In the genomic region with DNA sequence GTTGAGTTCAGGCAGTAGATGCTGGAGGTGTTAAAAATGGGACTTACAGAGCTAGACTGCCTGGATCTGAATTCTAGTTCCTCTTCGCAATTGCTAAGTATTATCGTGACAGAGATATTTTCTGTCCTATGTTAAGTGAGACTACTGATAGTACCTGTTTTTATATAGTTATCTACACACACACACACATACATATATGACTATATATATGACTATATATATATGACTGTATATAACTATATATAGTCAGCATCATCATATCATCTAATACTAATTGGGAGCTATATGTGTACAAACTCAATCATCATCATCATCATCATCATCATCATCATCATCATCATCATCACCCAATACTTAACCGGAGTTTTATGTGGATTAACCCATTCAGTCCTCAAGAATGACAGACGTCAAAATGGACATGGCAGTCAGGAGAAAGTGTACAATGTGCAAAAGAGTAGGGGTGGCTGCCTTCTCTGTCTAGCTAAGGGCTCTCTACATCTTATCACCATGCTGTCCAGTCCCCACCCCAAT, we compare ENCODE assay signal across 32 cellular contexts. TPM values are rescaled to one million over a fixed set of nuclear protein-coding genes. Genes with fewer than 3 reads are reported as not detected.
DNase-seq lines count a peak whose midpoint lies in the region; ATAC-seq, FAIRE-seq and TF ChIP-seq lines count a peak whose summit lies in the region.
"Had no signal": no experiment of that assay in that cellular context is flagged by ENCODE, and none has a peak within 500 bp of the region (broad histone marks: within the 10 kb centered on the region; RNA-seq: fewer than 3 reads in every experiment).

No MANE protein-coding gene starts in this region.

- DNase-seq in activated naive CD4-positive, alpha-beta T cell treated with anti-CD3 and anti-CD28 coated beads for 36 hours: no peak
- no peak for DNase-seq in RWPE2 (ENCODE audit: low spot score)
- no peak for DNase-seq in NCI-H748 treated with DMSO at 0.1 percent for 48 hours (lab: John Stamatoyannopoulos, UW)
- no peak for DNase-seq in iPS-NIHi11 (ENCODE audit: low spot score)
- DNase-seq in HTR-8/SVneo (ENCODE audit: insufficient read length, low spot score): no peak
- DNase-seq: activated CD4-positive, alpha-beta T cell treated with anti-CD3 and anti-CD28 coated beads for 4 hours; activated naive CD4-positive, alpha-beta T cell treated with anti-CD3 and anti-CD28 coated beads, Interleukin-2, amount 10 ng/mL, durations not matched to agents 7 days and 5 days; activated T-cell treated with anti-CD3 and anti-CD28 coated beads, Interleukin-2, amount 50 U/mL, for 4 hours; Caco-2; cortex of kidney; DMS79; effector memory CD8-positive, alpha-beta T cell; GF-D8; HCEC 1CT; naive B cell; NCI-H1436 treated with DMSO at 0.1 percent for 48 hours; NCI-H2107; NCI-H446; RPMI8226; stimulated activated CD4-positive, alpha-beta T cell treated with anti-CD3 and anti-CD28 coated beads, Interleukin-1b, Interleukin-23, amount 100 ng/mL, for 48 hours; stimulated activated CD8-positive, alpha-beta memory T cell treated with anti-CD3 and anti-CD28 coated beads, Interleukin-4, amount 100 ng/mL, for 48 hours; T-helper 1 cell; transverse colon had no signal

- WGBS in gastroesophageal sphincter (ENCODE audit: low coverage in 1 of 2), 2 donors: 77 to 81% methylated on average over 4 of the region's 4 CpGs

- TF ChIP-seq CTCF in RWPE2 (IDR thresholded peaks at IDR 0.05; ENCODE audit: poor library complexity, severe bottlenecking): no peak
- no peak for TF ChIP-seq CTCF in gastroesophageal sphincter (IDR thresholded peaks at IDR 0.05)

- H3K27me3 Mint-ChIP-seq in activated naive CD4-positive, alpha-beta T cell treated with anti-CD3 and anti-CD28 coated beads, Interleukin-2, amount 50 U/mL, for 24 hours: no peaks in the 10 kb centered on the region
- no peaks in the 10 kb centered on the region for H3K27me3 Mint-ChIP-seq in activated naive CD4-positive, alpha-beta T cell treated with anti-CD3 and anti-CD28 coated beads for 36 hours (ENCODE audit: low read depth)
- H3K27me3 Mint-ChIP-seq: activated naive CD4-positive, alpha-beta T cell treated with anti-CD3 and anti-CD28 coated beads, Interleukin-2, amount 10 ng/mL, durations not matched to agents 7 days and 5 days; effector memory CD8-positive, alpha-beta T cell; naive B cell had no signal

- H3K9me3 ChIP-seq in RWPE2 (ENCODE audit: severe bottlenecking): peaks cover 2% of the 10 kb centered on the region
- H3K9me3 ChIP-seq in gastroesophageal sphincter: no peaks in the 10 kb centered on the region
- H3K9me3 ChIP-seq: A549, transverse colon had no signal

- peaks cover 55% of the 10 kb centered on the region for H3K36me3 ChIP-seq in RWPE2 (ENCODE audit: low read depth)
- peaks cover 3 to 29% of the 10 kb centered on the region in 2 donors for H3K36me3 ChIP-seq in gastroesophageal sphincter
- peaks cover 6% of the 10 kb centered on the region for H3K36me3 ChIP-seq in rectal smooth muscle tissue (ENCODE audit: control insufficient read depth, insufficient read depth, low read length)

- no peaks in the 10 kb centered on the region for H3K27me3 ChIP-seq in RWPE2 (ENCODE audit: insufficient read depth, poor library complexity, severe bottlenecking)
- H3K27me3 ChIP-seq in gastroesophageal sphincter: no peaks in the 10 kb centered on the region
- H3K27me3 ChIP-seq in rectal smooth muscle tissue (ENCODE audit: control insufficient read depth, insufficient read depth, low read length): no peaks in the 10 kb centered on the region
- H3K27me3 ChIP-seq: foreskin keratinocyte, transverse colon had no signal

- no peak for FAIRE-seq in HTR-8/SVneo (lab: Jason Lieb, UNC)
- FAIRE-seq: A549, bronchial epithelial cell, TTC549 had no signal

- no peak for ATAC-seq in RWPE2 (ENCODE audit: low read depth)
- no peak for ATAC-seq in gastroesophageal sphincter
- ATAC-seq: A549, foreskin keratinocyte had no signal

- peaks cover 12% of the 10 kb centered on the region for H3K36me3 Mint-ChIP-seq in activated naive CD4-positive, alpha-beta T cell treated with anti-CD3 and anti-CD28 coated beads, Interleukin-2, amount 50 U/mL, for 24 hours
- H3K36me3 Mint-ChIP-seq in activated naive CD4-positive, alpha-beta T cell treated with anti-CD3 and anti-CD28 coated beads for 36 hours (ENCODE audit: low read depth): peaks cover 21% of the 10 kb centered on the region

- TF ChIP-seq EP300 in gastroesophageal sphincter (IDR thresholded peaks at IDR 0.05): no peak

- H3K4me3 Mint-ChIP-seq in activated naive CD4-positive, alpha-beta T cell treated with anti-CD3 and anti-CD28 coated beads, Interleukin-2, amount 50 U/mL, for 24 hours: no peak overlapping the region
- H3K4me3 Mint-ChIP-seq in activated naive CD4-positive, alpha-beta T cell treated with anti-CD3 and anti-CD28 coated beads for 36 hours: no peak overlapping the region
- H3K4me3 Mint-ChIP-seq: activated naive CD4-positive, alpha-beta T cell treated with anti-CD3 and anti-CD28 coated beads, Interleukin-2, amount 10 ng/mL, durations not matched to agents 7 days and 5 days; activated T-cell treated with anti-CD3 and anti-CD28 coated beads, Interleukin-2, amount 50 U/mL, for 4 hours had no signal

- H3K4me1 ChIP-seq in RWPE2 (ENCODE audit: insufficient read depth, poor library complexity, severe bottlenecking) (peaks cover 34% of the 10 kb centered on the region), gastroesophageal sphincter (peaks cover 12 to 93% (median 41%) of the 10 kb centered on the region in 3 donors), rectal smooth muscle tissue (ENCODE audit: control insufficient read depth, insufficient read depth, low read length) (peaks cover 30% of the 10 kb centered on the region)

- H3K27ac Mint-ChIP-seq in activated naive CD4-positive, alpha-beta T cell treated with anti-CD3 and anti-CD28 coated beads, Interleukin-2, amount 50 U/mL, for 24 hours: peak overlapping the region; percentile 3
- no peak overlapping the region for H3K27ac Mint-ChIP-seq in activated naive CD4-positive, alpha-beta T cell treated with anti-CD3 and anti-CD28 coated beads for 36 hours
- H3K27ac Mint-ChIP-seq: activated naive CD4-positive, alpha-beta T cell treated with anti-CD3 and anti-CD28 coated beads, Interleukin-2, amount 10 ng/mL, durations not matched to agents 7 days and 5 days had no signal

- no peak for TF ChIP-seq POLR2A in gastroesophageal sphincter (IDR thresholded peaks at IDR 0.05)

- H3K9ac ChIP-seq in rectal smooth muscle tissue (ENCODE audit: low read length): no peak overlapping the region
- H3K9ac ChIP-seq: KMS-11 had no signal

- intact Hi-C loops in activated naive CD4-positive, alpha-beta T cell treated with anti-CD3 and anti-CD28 coated beads for 36 hours (cut with micrococcal nuclease): no loop called here

- H3K27ac ChIP-seq in RWPE2 (ENCODE audit: poor library complexity, severe bottlenecking) (peak overlapping the region; percentile 87), gastroesophageal sphincter (peak overlapping the region in 3 of 4 donors; percentile 35 to 64 (median 49)), rectal smooth muscle tissue (ENCODE audit: low read depth, low read length) (no peak overlapping the region)
- H3K27ac ChIP-seq: foreskin keratinocyte, KMS-11 had no signal

- peaks cover 94% of the 10 kb centered on the region for H3K4me1 Mint-ChIP-seq in activated naive CD4-positive, alpha-beta T cell treated with anti-CD3 and anti-CD28 coated beads, Interleukin-2, amount 50 U/mL, for 24 hours
- peaks cover 82% of the 10 kb centered on the region for H3K4me1 Mint-ChIP-seq in activated naive CD4-positive, alpha-beta T cell treated with anti-CD3 and anti-CD28 coated beads for 36 hours (ENCODE audit: low read depth)

- no peak overlapping the region for H3K4me3 ChIP-seq in RWPE2 (ENCODE audit: severe bottlenecking)
- peak overlapping the region; percentile 28 to 78 for H3K4me3 ChIP-seq in gastroesophageal sphincter
- H3K4me3 ChIP-seq in rectal smooth muscle tissue (ENCODE audit: low read length): peak overlapping the region; percentile 14
- H3K4me3 ChIP-seq: A549, smooth muscle cell, transverse colon had no signal

- no peaks in the 10 kb centered on the region for H3K9me3 Mint-ChIP-seq in activated naive CD4-positive, alpha-beta T cell treated with anti-CD3 and anti-CD28 coated beads, Interleukin-2, amount 50 U/mL, for 24 hours
- peaks cover 4% of the 10 kb centered on the region for H3K9me3 Mint-ChIP-seq in activated naive CD4-positive, alpha-beta T cell treated with anti-CD3 and anti-CD28 coated beads for 36 hours
- H3K9me3 Mint-ChIP-seq: activated T-cell treated with anti-CD3 and anti-CD28 coated beads, Interleukin-2, amount 50 U/mL, for 4 hours had no signal

- CTCF ChIA-PET in activated naive CD4-positive, alpha-beta T cell treated with anti-CD3 and anti-CD28 coated beads for 36 hours (lab: Charles Lee): interaction anchor here (0.6 to 1.2 kb wide), 2 partner anchors 16 to 99 kb away, joined by 3 read pairs; no protein-coding TSS in a partner anchor

RNA-seq across cellular contexts. Expression of a gene that starts 7.3 kb away (rescaled TPM):
- total RNA-seq in activated naive CD4-positive, alpha-beta T cell treated with anti-CD3 and anti-CD28 coated beads for 36 hours: 10 to 100 TPM; 28.5 to 31.4 TPM
- 100 to 1,000 TPM; 188 to 403 (median 312) TPM for total RNA-seq in gastroesophageal sphincter

Comparison
In these comparisons a context has a peak if more than half of its experiments do, and no peak if none do; other contexts are left out.
1. RNA of a gene that starts 7.3 kb away (total RNA-seq): 188 to 403 TPM in gastroesophageal sphincter; 28.5 to 31.4 TPM in activated naive CD4-positive, alpha-beta T cell treated with anti-CD3 and anti-CD28 coated beads for 36 hours; every median in the first group is over 4 times any median in the second.